ENCODE assay signal across 20 cellular contexts in the genomic region with DNA sequence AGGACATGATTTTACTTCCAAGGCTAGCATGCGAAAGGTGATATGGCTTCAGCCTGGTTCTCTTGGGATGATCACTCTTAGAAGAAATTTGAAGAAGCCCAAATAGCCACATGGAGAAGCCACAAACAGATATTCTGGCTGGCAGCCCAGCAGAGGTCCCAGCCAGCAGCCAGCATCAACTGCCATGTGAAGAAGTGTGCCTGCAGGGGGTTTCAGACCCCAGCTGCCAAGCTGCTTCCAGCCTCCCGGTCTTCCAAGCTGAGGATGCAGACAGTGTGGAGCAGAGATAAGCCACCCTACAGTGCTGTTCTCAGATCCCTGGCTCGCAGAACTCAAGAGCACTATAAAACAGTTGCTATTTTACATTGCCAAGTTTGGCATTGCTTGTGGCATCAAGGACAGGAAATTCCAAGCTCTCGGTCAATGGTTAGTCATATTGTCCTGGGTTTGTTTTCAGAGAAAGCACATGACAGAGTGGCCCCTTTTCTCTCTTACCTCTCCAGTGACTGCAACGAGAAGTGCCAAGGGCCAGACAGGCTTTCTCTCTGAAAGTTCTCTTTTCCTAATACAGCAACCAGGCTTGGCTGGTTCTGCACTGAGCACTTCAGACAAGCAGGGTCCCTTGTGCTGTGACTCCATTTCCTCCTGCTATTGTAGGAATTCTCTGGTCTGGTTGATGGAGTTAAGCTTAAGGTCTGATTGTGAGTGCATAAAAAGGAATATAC.
DNase-seq lines count a peak whose midpoint lies in the region; ATAC-seq and TF ChIP-seq lines count a peak whose summit lies in the region.
"Had no signal": no experiment of that assay in that cellular context is flagged by ENCODE, and none has a peak within 500 bp of the region (broad histone marks: within the 10 kb centered on the region; RNA-seq: fewer than 3 reads in every experiment).

No MANE protein-coding gene starts in this region.

- H3K4me3 ChIP-seq in fibroblast of mammary gland (ENCODE audit: control insufficient read depth, low read depth, low read length), result no peak overlapping the region
- no peak overlapping the region for H3K4me3 ChIP-seq in aorta (ENCODE audit: low read length in 2 of 2)
- H3K4me3 ChIP-seq: upper lobe of right lung had no signal

- no peak overlapping the region for H3K27ac ChIP-seq in aorta (ENCODE audit: low read depth in 1 of 2, low read length in 2 of 2)
- H3K27ac ChIP-seq: 22Rv1, upper lobe of right lung had no signal

- H3K36me3 ChIP-seq in aorta (ENCODE audit: control insufficient read depth in 1 of 2, insufficient read depth in 2 of 2, low read length in 1 of 2), result no peaks in the 10 kb centered on the region
- H3K36me3 ChIP-seq: upper lobe of right lung had no signal

- DNase-seq in NCI-H2171 treated with DMSO at 0.1 percent for 48 hours (lab: John Stamatoyannopoulos, UW) (peak; percentile 2), NCI-H2171 (lab: John Stamatoyannopoulos, UW) (no peak), RPMI8226 (peak; percentile 42), fibroblast of mammary gland (ENCODE audit: low read depth) (peak; percentile 0), aorta (no peak), GOT3 (lab: John Stamatoyannopoulos, UW) (no peak), GM10248 (ENCODE audit: extremely low spot score) (no peak), immature natural killer cell (no peak)
- DNase-seq: activated CD4-positive, CD25-positive, alpha-beta regulatory T cell; activated CD8-positive, alpha-beta memory T cell treated with anti-CD3 and anti-CD28 coated beads, Interleukin-2, amount 50 U/mL, for 48 hours; activated naive CD8-positive, alpha-beta T cell treated with anti-CD3 and anti-CD28 coated beads for 36 hours; GF-D8; left ventricle myocardium superior; NCI-H1092 treated with DMSO at 0.1 percent for 48 hours; NCI-H226; stimulated activated CD4-positive, alpha-beta T cell treated with anti-CD3 and anti-CD28 coated beads, Interleukin-4, amount 100 ng/mL, for 1 hour; T-cell; upper lobe of right lung had no signal

- H3K36me3 Mint-ChIP-seq in immature natural killer cell, result no peaks in the 10 kb centered on the region
- H3K36me3 Mint-ChIP-seq: activated naive CD8-positive, alpha-beta T cell treated with anti-CD3 and anti-CD28 coated beads for 36 hours; T-cell had no signal

- TF ChIP-seq CTCF in fibroblast of mammary gland (conservative IDR thresholded peaks at IDR 0.05; ENCODE audit: control insufficient read depth, insufficient read depth, low read depth, low read length), result no peak
- TF ChIP-seq CTCF in GM10248 (IDR thresholded peaks at IDR 0.05; ENCODE audit: control extremely low read depth, extremely low read depth, low read depth, missing control alignments), result no peak

- intact Hi-C loops in aorta (cut with DNase I), result no loop called here

- H3K4me1 Mint-ChIP-seq in immature natural killer cell, result no peaks in the 10 kb centered on the region
- H3K4me1 Mint-ChIP-seq: activated naive CD8-positive, alpha-beta T cell treated with anti-CD3 and anti-CD28 coated beads for 36 hours; nephron; T-cell had no signal

- H3K27me3 ChIP-seq in aorta (ENCODE audit: control insufficient read depth in 1 of 2, insufficient read depth in 2 of 2, low read length in 1 of 2), result no peaks in the 10 kb centered on the region
- H3K27me3 ChIP-seq: upper lobe of right lung had no signal

- CTCF ChIA-PET in GM10248 (lab: Yijun Ruan, JAX), result no interaction called here

- H3K9me3 Mint-ChIP-seq in immature natural killer cell, result peaks cover 0 to 4% (median 2%) of the 10 kb centered on the region in 6 donors
- H3K9me3 Mint-ChIP-seq: activated naive CD8-positive, alpha-beta T cell treated with anti-CD3 and anti-CD28 coated beads for 36 hours; T-cell had no signal

- 28 to 33% methylated on average over 5 of the region's 5 CpGs for WGBS in aorta, 2 donors

- H3K9me3 ChIP-seq in aorta (ENCODE audit: control insufficient read depth, low read length), result no peaks in the 10 kb centered on the region
- H3K9me3 ChIP-seq: upper lobe of right lung had no signal

- H3K27me3 Mint-ChIP-seq in immature natural killer cell (ENCODE audit: low read depth in 3 of 3), result peaks cover 2 to 4% (median 2%) of the 10 kb centered on the region in 3 donors
- H3K27me3 Mint-ChIP-seq: activated naive CD8-positive, alpha-beta T cell treated with anti-CD3 and anti-CD28 coated beads for 36 hours had no signal

- ATAC-seq in aorta (ENCODE audit: low FRiP score), result peak; percentile 17
- ATAC-seq: left ventricle myocardium superior, T-cell, upper lobe of right lung had no signal

- no peak overlapping the region for H3K27ac Mint-ChIP-seq in immature natural killer cell
- H3K27ac Mint-ChIP-seq: activated naive CD8-positive, alpha-beta T cell treated with anti-CD3 and anti-CD28 coated beads for 36 hours; nephron; T-cell had no signal

- no peak overlapping the region for H3K4me3 Mint-ChIP-seq in immature natural killer cell
- H3K4me3 Mint-ChIP-seq: activated naive CD8-positive, alpha-beta T cell treated with anti-CD3 and anti-CD28 coated beads for 36 hours; nephron; T-cell had no signal

- POLR2A ChIA-PET in GM10248 (lab: Yijun Ruan, JAX), result no interaction called here

- no peaks in the 10 kb centered on the region for H3K4me1 ChIP-seq in aorta (ENCODE audit: control insufficient read depth in 1 of 2, insufficient read depth in 2 of 2, low read length in 2 of 2)
- H3K4me1 ChIP-seq: upper lobe of right lung had no signal

Comparison
In these comparisons a context has a peak if more than half of its experiments do, and no peak if none do; other contexts are left out.
1. DNase-seq: peak in NCI-H2171 treated with DMSO at 0.1 percent for 48 hours (single experiment), RPMI8226 (single experiment) and fibroblast of mammary gland (single experiment); none in NCI-H2171 (single experiment), aorta (0 of 2), GOT3 (single experiment), GM10248 (single experiment) and immature natural killer cell (0 of 3).